Comparison of ENCODE assay signal across 15 cellular contexts in genomic region chr17:81482673-81483072, GRCh38. TPM values are rescaled to one million over a fixed set of nuclear protein-coding genes. Genes with fewer than 3 reads are reported as not detected.
A peak's percentile ranks its signal among the peaks of the same experiment; 100 is the strongest.
DNase-seq lines count a peak whose midpoint lies in the region; ATAC-seq and TF ChIP-seq lines count a peak whose summit lies in the region.
"Had no signal": no experiment of that assay in that cellular context is flagged by ENCODE, and none has a peak within 500 bp of the region (broad histone marks: within the 10 kb centered on the region; RNA-seq: fewer than 3 reads in every experiment).

No MANE protein-coding gene starts in this region.

- H3K4me3 ChIP-seq in smooth muscle cell (no peak overlapping the region), brain microvascular endothelial cell (ENCODE audit: low read depth, low read length) (no peak overlapping the region)

- no peaks in the 10 kb centered on the region for H3K27me3 ChIP-seq in smooth muscle cell (ENCODE audit: low read depth)
- H3K27me3 ChIP-seq in brain microvascular endothelial cell (replicated peaks): no peaks in the 10 kb centered on the region

- no peak overlapping the region for H2AFZ ChIP-seq in smooth muscle cell (ENCODE audit: low read depth)

- no peak for ATAC-seq in esophagus mucosa

- no peaks in the 10 kb centered on the region for H4K20me1 ChIP-seq in smooth muscle cell (ENCODE audit: low read depth)

- H3K36me3 ChIP-seq in smooth muscle cell (ENCODE audit: low read depth): no peaks in the 10 kb centered on the region
- no peaks in the 10 kb centered on the region for H3K36me3 ChIP-seq in brain microvascular endothelial cell (replicated peaks)

- H3K36me3 Mint-ChIP-seq in activated CD4-positive, alpha-beta T cell treated with anti-CD3 and anti-CD28 coated beads, Interleukin-2, amount 10 ng/mL, durations not matched to agents 24 days and 14 days (ENCODE audit: low read depth): no peaks in the 10 kb centered on the region
- no peaks in the 10 kb centered on the region for H3K36me3 Mint-ChIP-seq in glutamatergic neuron (ENCODE audit: unreplicated experiment)

- in situ Hi-C loops in brain microvascular endothelial cell (cut with HindIII; ENCODE audit: low pct_ligation_motif_present, low sequenced_read_pairs): no loop called here

- 86% methylated on average over 11 of the region's 11 CpGs for WGBS in smooth muscle cell (ENCODE audit: low lambda C conversion rate)

- peak; percentile 62 for DNase-seq in activated CD4-positive, alpha-beta T cell treated with anti-CD3 and anti-CD28 coated beads, Interleukin-2, amount 10 ng/mL, durations not matched to agents 24 days and 14 days
- no peak for DNase-seq in activated CD4-positive, alpha-beta T cell treated with anti-CD3 and anti-CD28 coated beads for 1 hour
- DNase-seq in NCI-H2171 treated with DMSO at 0.1 percent for 48 hours (lab: John Stamatoyannopoulos, UW): peak; percentile 88
- no peak for DNase-seq in glutamatergic neuron
- no peak for DNase-seq in smooth muscle cell (lab: John Stamatoyannopoulos, UW; ENCODE audit: unreplicated experiment)
- no peak for DNase-seq in brain microvascular endothelial cell
- DNase-seq in NCI-H1105 (lab: John Stamatoyannopoulos, UW): no peak
- DNase-seq: activated CD4-positive, alpha-beta T cell treated with anti-CD3 and anti-CD28 coated beads, Interleukin-2, amount 50 U/mL, for 48 hours; activated gamma-delta T cell; caudate nucleus; hypothalamus; stimulated activated CD4-positive, alpha-beta T cell treated with anti-CD3 and anti-CD28 coated beads, Interleukin-1b, Interleukin-23, amount 100 ng/mL, for 48 hours had no signal

- H3K27ac Mint-ChIP-seq in activated CD4-positive, alpha-beta T cell treated with anti-CD3 and anti-CD28 coated beads, Interleukin-2, amount 10 ng/mL, durations not matched to agents 24 days and 14 days: no peak overlapping the region
- peak overlapping the region; percentile 81 for H3K27ac Mint-ChIP-seq in glutamatergic neuron (ENCODE audit: unreplicated experiment)

- no peaks in the 10 kb centered on the region for H3K9me3 ChIP-seq in smooth muscle cell (replicated peaks; ENCODE audit: low read depth)

- peaks cover 13% of the 10 kb centered on the region for H3K4me1 ChIP-seq in smooth muscle cell (ENCODE audit: low read depth)

- peak overlapping the region; percentile 99 for H3K4me2 ChIP-seq in smooth muscle cell
- H3K4me2 ChIP-seq: KMS-11 had no signal

- peak overlapping the region; percentile 43 for H3K4me3 Mint-ChIP-seq in activated CD4-positive, alpha-beta T cell treated with anti-CD3 and anti-CD28 coated beads, Interleukin-2, amount 10 ng/mL, durations not matched to agents 24 days and 14 days
- peak overlapping the region; percentile 81 for H3K4me3 Mint-ChIP-seq in glutamatergic neuron (ENCODE audit: unreplicated experiment)

- intact Hi-C loops in activated CD4-positive, alpha-beta T cell treated with anti-CD3 and anti-CD28 coated beads, Interleukin-2, amount 10 ng/mL, durations not matched to agents 24 days and 14 days (cut with micrococcal nuclease): loop anchor here (2.0 to 5.0 kb wide), 2 partner anchors 85 to 382 kb away; partner anchors contain the start of gene BAHCC1

- no peaks in the 10 kb centered on the region for H3K9me3 Mint-ChIP-seq in activated CD4-positive, alpha-beta T cell treated with anti-CD3 and anti-CD28 coated beads, Interleukin-2, amount 10 ng/mL, durations not matched to agents 24 days and 14 days
- peaks cover 11% of the 10 kb centered on the region for H3K9me3 Mint-ChIP-seq in glutamatergic neuron (ENCODE audit: unreplicated experiment)

- H3K27me3 Mint-ChIP-seq in activated CD4-positive, alpha-beta T cell treated with anti-CD3 and anti-CD28 coated beads, Interleukin-2, amount 10 ng/mL, durations not matched to agents 24 days and 14 days: peaks cover 31% of the 10 kb centered on the region
- peaks cover 16% of the 10 kb centered on the region for H3K27me3 Mint-ChIP-seq in glutamatergic neuron (ENCODE audit: unreplicated experiment)

- H3K27ac ChIP-seq in smooth muscle cell (ENCODE audit: low read depth) (no peak overlapping the region), brain microvascular endothelial cell (no peak overlapping the region)
- H3K27ac ChIP-seq: KMS-11 had no signal

- H3K79me2 ChIP-seq in smooth muscle cell (ENCODE audit: low read depth): no peaks in the 10 kb centered on the region

- no peak overlapping the region for H3K9ac ChIP-seq in smooth muscle cell (ENCODE audit: low read depth)
- H3K9ac ChIP-seq: KMS-11 had no signal

- H3F3A ChIP-seq in smooth muscle cell (ENCODE audit: low read depth): peaks cover 4% of the 10 kb centered on the region

- peaks cover 14% of the 10 kb centered on the region for H3K4me1 Mint-ChIP-seq in activated CD4-positive, alpha-beta T cell treated with anti-CD3 and anti-CD28 coated beads, Interleukin-2, amount 10 ng/mL, durations not matched to agents 24 days and 14 days
- H3K4me1 Mint-ChIP-seq in glutamatergic neuron (ENCODE audit: low read depth, unreplicated experiment): peaks cover 27% of the 10 kb centered on the region

- TF ChIP-seq CTCF in glutamatergic neuron (IDR thresholded peaks at IDR 0.05; ENCODE audit: partially characterized antibody, unreplicated experiment) (no peak), smooth muscle cell (IDR thresholded peaks at IDR 0.05; ENCODE audit: borderline replicate concordance, insufficient read depth, poor library complexity, severe bottlenecking) (no peak), brain microvascular endothelial cell (IDR thresholded peaks at IDR 0.05; ENCODE audit: low read depth, low read length, missing control alignments) (no peak)

RNA-seq across cellular contexts. Expression of gene ACTG1, which starts 29.9 kb away (rescaled TPM):
- 3,353 and 3,420 TPM in 2 replicates for total RNA-seq in activated CD4-positive, alpha-beta T cell treated with anti-CD3 and anti-CD28 coated beads, Interleukin-2, amount 10 ng/mL, durations not matched to agents 24 days and 14 days
- total RNA-seq in glutamatergic neuron (ENCODE audit: unreplicated experiment) (5,342 TPM), smooth muscle cell (6,157 and 6,793 TPM in 2 replicates), esophagus mucosa (4,027 TPM)
- 5,089 and 5,332 TPM in 2 replicates for polyA plus RNA-seq in smooth muscle cell

RNA-seq across cellular contexts. Expression of gene FSCN2, which starts 45.5 kb away (rescaled TPM):
- total RNA-seq in activated CD4-positive, alpha-beta T cell treated with anti-CD3 and anti-CD28 coated beads, Interleukin-2, amount 10 ng/mL, durations not matched to agents 24 days and 14 days: 0.26 and 0.51 TPM in 2 replicates
- total RNA-seq in glutamatergic neuron (ENCODE audit: unreplicated experiment): 6.1 TPM
- 0.63 and 2.2 TPM in 2 replicates for total RNA-seq in smooth muscle cell
- 0.56 and 0.72 TPM in 2 replicates for polyA plus RNA-seq in smooth muscle cell
- 0.76 TPM for total RNA-seq in esophagus mucosa
- polyA plus RNA-seq: liver had no signal

Comparison
In these comparisons a context has a peak if more than half of its experiments do, and no peak if none do; other contexts are left out.
1. DNase-seq: peak in activated CD4-positive, alpha-beta T cell treated with anti-CD3 and anti-CD28 coated beads, Interleukin-2, amount 10 ng/mL, durations not matched to agents 24 days and 14 days (single experiment) and NCI-H2171 treated with DMSO at 0.1 percent for 48 hours (single experiment); none in activated CD4-positive, alpha-beta T cell treated with anti-CD3 and anti-CD28 coated beads for 1 hour (single experiment), glutamatergic neuron (single experiment), smooth muscle cell (single experiment), brain microvascular endothelial cell (single experiment) and NCI-H1105 (single experiment).